Comparison of ENCODE assay signal across 39 cellular contexts in the genomic region with DNA sequence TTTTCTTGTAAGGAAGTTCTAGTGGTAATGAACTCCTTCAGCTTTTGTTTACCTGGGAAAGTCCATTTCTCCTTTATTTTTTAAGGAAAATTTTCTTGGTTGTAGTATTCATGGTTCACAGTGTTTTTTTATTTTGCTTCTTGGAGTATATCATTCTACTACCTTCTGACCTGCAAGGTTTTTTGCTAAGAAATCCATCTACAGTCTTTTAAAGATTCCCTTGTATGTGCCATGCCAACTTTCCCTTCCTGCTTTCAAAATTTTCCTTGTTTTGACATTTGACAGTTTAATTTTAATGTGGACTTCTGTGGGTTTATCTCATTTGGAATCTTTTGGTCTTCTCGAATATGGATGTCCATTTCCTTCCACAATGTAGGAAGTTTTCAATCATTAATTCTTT.
"Had no signal": no experiment of that assay in that cellular context is flagged by ENCODE, and none has a peak within 500 bp of the region (broad histone marks: within the 10 kb centered on the region; RNA-seq: fewer than 3 reads in every experiment).

No MANE protein-coding gene starts in this region.

- DNase-seq: activated effector memory CD4-positive, alpha-beta T cell treated with anti-CD3 and anti-CD28 coated beads, Interleukin-2, amount 50 U/mL, for 16 hours; activated effector memory CD4-positive, alpha-beta T cell treated with Interleukin-2 at 50 U/mL for 16 hours; activated gamma-delta T cell; activated gamma-delta T cell treated with Interleukin-2 at 50 U/mL for 16 hours; activated naive CD4-positive, alpha-beta T cell; activated naive CD4-positive, alpha-beta T cell treated with anti-CD3 and anti-CD28 coated beads for 36 hours; activated naive CD4-positive, alpha-beta T cell treated with anti-CD3 and anti-CD28 coated beads, Interleukin-2, amount 10 ng/mL, durations not matched to agents 7 days and 5 days; activated naive CD4-positive, alpha-beta T cell treated with anti-CD3 and anti-CD28 coated beads, Interleukin-2, amount 50 U/mL, for 16 hours; activated naive CD4-positive, alpha-beta T cell treated with Interleukin-2 at 50 U/mL for 16 hours; activated naive CD8-positive, alpha-beta T cell treated with anti-CD3 and anti-CD28 coated beads for 36 hours; activated naive CD8-positive, alpha-beta T cell treated with anti-CD3 and anti-CD28 coated beads, Interleukin-2, amount 10 ng/mL, durations not matched to agents 7 days and 5 days; activated naive CD8-positive, alpha-beta T cell treated with anti-CD3 and anti-CD28 coated beads, Interleukin-2, amount 50 U/mL, for 24 hours; activated T-cell treated with anti-CD3 and anti-CD28 coated beads, Interleukin-2, amount 50 U/mL, for 24 hours; activated T-cell treated with anti-CD3 and anti-CD28 coated beads, Interleukin-2, amount 50 U/mL, for 4 hours; activated T-cell treated with anti-CD3 and anti-CD28 coated beads, Interleukin-2, amount 50 U/mL, for 48 hours; activated T-cell treated with anti-CD3 and anti-CD28 coated beads, Interleukin-2, amount 50 U/mL, for 72 hours; adrenal gland; amniotic stem cell; amygdala; anterior cingulate cortex; aorta; body of pancreas; brain microvascular endothelial cell; caudate nucleus; central memory CD4-positive, alpha-beta T cell; cerebellar nuclear complex had no signal

- H3K27ac Mint-ChIP-seq: activated naive CD4-positive, alpha-beta T cell treated with anti-CD3 and anti-CD28 coated beads for 36 hours; activated naive CD4-positive, alpha-beta T cell treated with anti-CD3 and anti-CD28 coated beads, Interleukin-2, amount 10 ng/mL, durations not matched to agents 7 days and 5 days; activated naive CD4-positive, alpha-beta T cell treated with anti-CD3 and anti-CD28 coated beads, Interleukin-2, amount 50 U/mL, for 24 hours; activated naive CD4-positive, alpha-beta T cell treated with anti-CD3 and anti-CD28 coated beads, Interleukin-2, amount 50 U/mL, for 72 hours; activated naive CD8-positive, alpha-beta T cell; activated naive CD8-positive, alpha-beta T cell treated with anti-CD3 and anti-CD28 coated beads for 36 hours; activated naive CD8-positive, alpha-beta T cell treated with anti-CD3 and anti-CD28 coated beads, Interleukin-2, amount 10 ng/mL, durations not matched to agents 7 days and 5 days; activated naive CD8-positive, alpha-beta T cell treated with anti-CD3 and anti-CD28 coated beads, Interleukin-2, amount 50 U/mL, for 24 hours; activated T-cell treated with anti-CD3 and anti-CD28 coated beads, Interleukin-2, amount 50 U/mL, for 24 hours; activated T-cell treated with anti-CD3 and anti-CD28 coated beads, Interleukin-2, amount 50 U/mL, for 72 hours; activated T-helper 1 cell treated with anti-CD3 and anti-CD28 coated beads, Interleukin-12 subunit alpha, Interleukin-12 subunit beta, Interleukin-2, Interleukin-4 antibody, amounts not matched to agents 30 ng/mL and 10 ng/mL and 1 ng/mL, durations not matched to agents 14 hours and 24 hours and 36 hours; activated T-helper 17 cell treated with anti-CD3 and anti-CD28 coated beads, Interleukin-2, amount 50 U/mL, for 72 hours; activated T-helper 2 cell treated with anti-CD3 and anti-CD28 coated beads, Interferon-gamma antibody, Interleukin-2, Interleukin-4, amounts not matched to agents 10 μg/mL and 5 μg/mL and 100 μg/mL, durations not matched to agents 14 hours and 24 hours and 36 hours; brain had no signal

- H3K4me1 Mint-ChIP-seq: activated naive CD4-positive, alpha-beta T cell treated with anti-CD3 and anti-CD28 coated beads, Interleukin-2, amount 10 ng/mL, durations not matched to agents 7 days and 5 days; activated naive CD4-positive, alpha-beta T cell treated with anti-CD3 and anti-CD28 coated beads, Interleukin-2, amount 50 U/mL, for 24 hours; activated naive CD8-positive, alpha-beta T cell treated with anti-CD3 and anti-CD28 coated beads for 36 hours; activated naive CD8-positive, alpha-beta T cell treated with anti-CD3 and anti-CD28 coated beads, Interleukin-2, amount 10 ng/mL, durations not matched to agents 7 days and 5 days; activated naive CD8-positive, alpha-beta T cell treated with anti-CD3 and anti-CD28 coated beads, Interleukin-2, amount 50 U/mL, for 24 hours; activated T-helper 17 cell treated with anti-CD3 and anti-CD28 coated beads, Interleukin-2, amount 50 U/mL, for 72 hours; brain; central memory CD8-positive, alpha-beta T cell had no signal

- H3K27me3 Mint-ChIP-seq: activated naive CD4-positive, alpha-beta T cell treated with anti-CD3 and anti-CD28 coated beads, Interleukin-2, amount 10 ng/mL, durations not matched to agents 7 days and 5 days; activated naive CD4-positive, alpha-beta T cell treated with anti-CD3 and anti-CD28 coated beads, Interleukin-2, amount 50 U/mL, for 24 hours; activated naive CD8-positive, alpha-beta T cell; activated naive CD8-positive, alpha-beta T cell treated with anti-CD3 and anti-CD28 coated beads for 36 hours; activated naive CD8-positive, alpha-beta T cell treated with anti-CD3 and anti-CD28 coated beads, Interleukin-2, amount 10 ng/mL, durations not matched to agents 7 days and 5 days; activated naive CD8-positive, alpha-beta T cell treated with anti-CD3 and anti-CD28 coated beads, Interleukin-2, amount 50 U/mL, for 24 hours; activated T-cell treated with anti-CD3 and anti-CD28 coated beads, Interleukin-2, amount 50 U/mL, for 24 hours; activated T-helper 17 cell treated with anti-CD3 and anti-CD28 coated beads, Interleukin-2, amount 50 U/mL, for 72 hours; central memory CD8-positive, alpha-beta T cell had no signal

- ATAC-seq: activated naive CD4-positive, alpha-beta T cell treated with anti-CD3 and anti-CD28 coated beads, Interleukin-2, amount 50 U/mL, for 72 hours; activated naive CD8-positive, alpha-beta T cell treated with anti-CD3 and anti-CD28 coated beads, Interleukin-2, amount 50 U/mL, for 24 hours; activated T-cell treated with anti-CD3 and anti-CD28 coated beads, Interleukin-2, amount 50 U/mL, for 4 hours; activated T-cell treated with anti-CD3 and anti-CD28 coated beads, Interleukin-2, amount 50 U/mL, for 72 hours; activated T-helper 17 cell treated with anti-CD3 and anti-CD28 coated beads, Interleukin-2, amount 50 U/mL, for 72 hours; body of pancreas had no signal

- H3K36me3 Mint-ChIP-seq: activated naive CD4-positive, alpha-beta T cell treated with anti-CD3 and anti-CD28 coated beads, Interleukin-2, amount 10 ng/mL, durations not matched to agents 7 days and 5 days; activated naive CD4-positive, alpha-beta T cell treated with anti-CD3 and anti-CD28 coated beads, Interleukin-2, amount 50 U/mL, for 24 hours; activated naive CD8-positive, alpha-beta T cell; activated naive CD8-positive, alpha-beta T cell treated with anti-CD3 and anti-CD28 coated beads for 36 hours; activated naive CD8-positive, alpha-beta T cell treated with anti-CD3 and anti-CD28 coated beads, Interleukin-2, amount 10 ng/mL, durations not matched to agents 7 days and 5 days; brain had no signal

- FAIRE-seq: astrocyte, bronchial epithelial cell had no signal

- H3K4me1 ChIP-seq: adrenal gland, ascending aorta, body of pancreas, breast epithelium had no signal

- H3K27ac ChIP-seq: adrenal gland, ascending aorta, body of pancreas, brain microvascular endothelial cell, breast epithelium, cardiac muscle cell had no signal

- H3K27me3 ChIP-seq: adrenal gland, ascending aorta, body of pancreas, brain microvascular endothelial cell, breast epithelium, cardiac muscle cell had no signal

- H3K4me3 Mint-ChIP-seq: activated naive CD4-positive, alpha-beta T cell treated with anti-CD3 and anti-CD28 coated beads for 36 hours; activated naive CD4-positive, alpha-beta T cell treated with anti-CD3 and anti-CD28 coated beads, Interleukin-2, amount 10 ng/mL, durations not matched to agents 7 days and 5 days; activated naive CD4-positive, alpha-beta T cell treated with anti-CD3 and anti-CD28 coated beads, Interleukin-2, amount 50 U/mL, for 24 hours; activated naive CD8-positive, alpha-beta T cell; activated naive CD8-positive, alpha-beta T cell treated with anti-CD3 and anti-CD28 coated beads for 36 hours; activated naive CD8-positive, alpha-beta T cell treated with anti-CD3 and anti-CD28 coated beads, Interleukin-2, amount 10 ng/mL, durations not matched to agents 7 days and 5 days; activated naive CD8-positive, alpha-beta T cell treated with anti-CD3 and anti-CD28 coated beads, Interleukin-2, amount 50 U/mL, for 24 hours; activated T-cell treated with anti-CD3 and anti-CD28 coated beads, Interleukin-2, amount 50 U/mL, for 24 hours; activated T-cell treated with anti-CD3 and anti-CD28 coated beads, Interleukin-2, amount 50 U/mL, for 4 hours; activated T-cell treated with anti-CD3 and anti-CD28 coated beads, Interleukin-2, amount 50 U/mL, for 72 hours; activated T-helper 1 cell treated with anti-CD3 and anti-CD28 coated beads, Interleukin-12 subunit alpha, Interleukin-12 subunit beta, Interleukin-2, Interleukin-4 antibody, amounts not matched to agents 30 ng/mL and 10 ng/mL and 1 ng/mL, durations not matched to agents 14 hours and 24 hours and 36 hours; activated T-helper 17 cell treated with anti-CD3 and anti-CD28 coated beads, Interleukin-2, amount 50 U/mL, for 72 hours; brain; central memory CD8-positive, alpha-beta T cell had no signal

- H3K36me3 ChIP-seq: adrenal gland, ascending aorta, brain microvascular endothelial cell, breast epithelium, cardiac muscle cell had no signal

- H3K9me3 ChIP-seq: body of pancreas had no signal

- H3K4me3 ChIP-seq: adrenal gland, ascending aorta, body of pancreas, breast epithelium, cardiac muscle cell had no signal
